14 cellular contexts compared by ENCODE assay signal in genomic region chr6:111503194-111503593, GRCh38. TPM values are rescaled to one million over a fixed set of nuclear protein-coding genes. Genes with fewer than 3 reads are reported as not detected.
DNase-seq lines count a peak whose midpoint lies in the region; ATAC-seq and TF ChIP-seq lines count a peak whose summit lies in the region.
"Had no signal": no experiment of that assay in that cellular context is flagged by ENCODE, and none has a peak within 500 bp of the region (broad histone marks: within the 10 kb centered on the region; RNA-seq: fewer than 3 reads in every experiment).

No MANE protein-coding gene starts in this region.

- H4K5ac ChIP-seq in H9 (ENCODE audit: insufficient read length, low read depth, low read length) = no peak overlapping the region

- no peaks in the 10 kb centered on the region for H3K36me3 ChIP-seq in suprapubic skin
- H3K36me3 ChIP-seq: pancreas, thoracic aorta had no signal

- WGBS in H9 (ENCODE audit: extremely low coverage, insufficient read length, low lambda C conversion rate) = no CpG with 5 or more reads among the region's 1 CpG
- WGBS in suprapubic skin = 76% methylated on average over 1 of the region's 1 CpG

- no peak overlapping the region for H3K4me3 Mint-ChIP-seq in H9
- H3K4me3 Mint-ChIP-seq in WTC11 = no peak overlapping the region
- H3K4me3 Mint-ChIP-seq: memory B cell had no signal

- no peaks in the 10 kb centered on the region for H3K23me2 ChIP-seq in H9 (ENCODE audit: insufficient read length, low read depth, low read length, poor library complexity, severe bottlenecking)

- no peak overlapping the region for H2BK12ac ChIP-seq in H9 (ENCODE audit: insufficient read length, low read depth, low read length)

- H2BK20ac ChIP-seq in H9 (ENCODE audit: low read depth, low read length, poor library complexity, severe bottlenecking) = no peak overlapping the region

- H3K27me3 Mint-ChIP-seq in H9 (ENCODE audit: low read depth) (no peaks in the 10 kb centered on the region), WTC11 (ENCODE audit: low read depth) (no peaks in the 10 kb centered on the region)
- H3K27me3 Mint-ChIP-seq: memory B cell had no signal

- H4K8ac ChIP-seq in H9 (replicated peaks; ENCODE audit: insufficient read length, low read depth, low read length) = no peak overlapping the region

- no peak overlapping the region for H2AK5ac ChIP-seq in H9 (ENCODE audit: insufficient read length, low read length)

- H3K9me3 Mint-ChIP-seq in H9 (peaks cover 3 to 4% of the 10 kb centered on the region in 2 experiments; a peak in 4 of 5 replicates), WTC11 (peaks cover 19% of the 10 kb centered on the region)
- H3K9me3 Mint-ChIP-seq: memory B cell had no signal

- no peak overlapping the region for H3K4ac ChIP-seq in H9 (ENCODE audit: low read depth, low read length)

- CTCF ChIA-PET in AG04449 (lab: Yijun Ruan, JAX) = interaction anchor here (1.4 to 2.1 kb wide), 2 partner anchors 8 to 25 kb away, joined by 4 read pairs; no protein-coding TSS in a partner anchor
- CTCF ChIA-PET in WTC11 (lab: Charles Lee) = interaction anchor here (0.5 to 0.7 kb wide), 2 partner anchors 123 to 276 kb away, joined by 3 read pairs; no protein-coding TSS in a partner anchor

- POLR2A ChIA-PET in AG04449 (lab: Yijun Ruan, JAX) (no interaction called here), WTC11 (lab: Charles Lee) (no interaction called here)

- no peak overlapping the region for H3K9ac ChIP-seq in H9 (ENCODE audit: extremely low read depth, insufficient read length, low read length)

- H3K79me1 ChIP-seq in H9 (ENCODE audit: insufficient read depth, low read depth, low read length, poor library complexity, severe bottlenecking) = no peaks in the 10 kb centered on the region

- H3K4me2 ChIP-seq in H9 (ENCODE audit: insufficient read depth, insufficient read length, low read length) = no peak overlapping the region

- H3K36me3 Mint-ChIP-seq in H9 (ENCODE audit: insufficient read depth in 1 of 3, low read depth in 3 of 3) = peaks cover 9 to 13% (median 12%) of the 10 kb centered on the region in 3 experiments
- peaks cover 19% of the 10 kb centered on the region for H3K36me3 Mint-ChIP-seq in WTC11

- no peak overlapping the region for H2BK5ac ChIP-seq in H9 (ENCODE audit: insufficient read length, low read length)

- ATAC-seq in WTC11 (peak; percentile 80), HG02938 (IDR thresholded peaks at IDR 0.05; ENCODE audit: unreplicated experiment) (no peak), HG02678 (IDR thresholded peaks at IDR 0.05; ENCODE audit: unreplicated experiment) (no peak)

- no peak overlapping the region for H3K23ac ChIP-seq in H9 (ENCODE audit: insufficient read length, low read depth, low read length)

- no peak overlapping the region for H2BK120ac ChIP-seq in H9 (ENCODE audit: low read depth, low read length, poor library complexity, severe bottlenecking)

- H3K27ac Mint-ChIP-seq in H9 = peak overlapping the region in 2 of 3 experiments; percentile 4 to 20; a peak in 1 of 7 replicates
- H3K27ac Mint-ChIP-seq in WTC11 = no peak overlapping the region
- H3K27ac Mint-ChIP-seq: memory B cell had no signal

- no peak overlapping the region for H3K27ac ChIP-seq in H9 (ENCODE audit: insufficient read length, low read depth, low read length)
- H3K27ac ChIP-seq in suprapubic skin = no peak overlapping the region
- H3K27ac ChIP-seq: pancreas, thoracic aorta had no signal

- no peak overlapping the region for H3T11ph ChIP-seq in H9 (ENCODE audit: low read length)

- DNase-seq in AG04449 (ENCODE audit: low read depth, low spot score) = peak; percentile 44
- no peak for DNase-seq in H9
- peak; percentile 22 for DNase-seq in WTC11 (ENCODE audit: low spot score)
- peak; percentile 40 for DNase-seq in iris pigment epithelial cell (ENCODE audit: low read depth)
- no peak for DNase-seq in suprapubic skin (ENCODE audit: low spot score in 2 of 2)
- no peak for DNase-seq in DMS79 (lab: John Stamatoyannopoulos, UW)
- DNase-seq: amniotic stem cell; effector CD4-positive, alpha-beta T cell; pancreas; RPMI8226 had no signal

- H3K56ac ChIP-seq in H9 (ENCODE audit: insufficient read length, low read depth, low read length) = no peak overlapping the region

- H3K4me1 ChIP-seq in H9 (ENCODE audit: insufficient read depth, low read length) (no peaks in the 10 kb centered on the region; the same call in 1 of the 2 replicates), suprapubic skin (peaks cover 4% of the 10 kb centered on the region)

- no peaks in the 10 kb centered on the region for H3K9me3 ChIP-seq in H9 (ENCODE audit: control insufficient read depth, low read depth, low read length)
- no peaks in the 10 kb centered on the region for H3K9me3 ChIP-seq in suprapubic skin
- H3K9me3 ChIP-seq: pancreas, thoracic aorta had no signal

- H3K14ac ChIP-seq in H9 (ENCODE audit: insufficient read depth, low read length) = no peak overlapping the region

- H2BK15ac ChIP-seq in H9 (ENCODE audit: low read depth, low read length) = no peak overlapping the region

- no peak overlapping the region for H2AFZ ChIP-seq in H9 (ENCODE audit: low read length)

- TF ChIP-seq POLR2A in suprapubic skin (IDR thresholded peaks at IDR 0.05) = no peak

- H4K91ac ChIP-seq in H9 (ENCODE audit: insufficient read length, low read depth, low read length) = no peak overlapping the region

- H3K4me3 ChIP-seq in AG04449 (ENCODE audit: low read depth, low read length) = no peak overlapping the region
- no peak overlapping the region for H3K4me3 ChIP-seq in suprapubic skin
- H3K4me3 ChIP-seq: pancreas, thoracic aorta had no signal

- H3K4me1 Mint-ChIP-seq in H9 (peaks cover 43 to 46% of the 10 kb centered on the region in 2 experiments), WTC11 (peaks cover 45% of the 10 kb centered on the region)

- H3K18ac ChIP-seq in H9 (ENCODE audit: insufficient read length, low read depth, low read length) = no peak overlapping the region

- no peaks in the 10 kb centered on the region for H3K79me2 ChIP-seq in H9 (ENCODE audit: insufficient read depth, low read length)

- TF ChIP-seq CTCF in AG04449 (IDR thresholded peaks at IDR 0.05; ENCODE audit: insufficient read depth, low read length, missing control alignments) (no peak), H9 (conservative IDR thresholded peaks at IDR 0.05) (no peak), WTC11 (IDR thresholded peaks at IDR 0.05) (no peak), suprapubic skin (IDR thresholded peaks at IDR 0.05) (no peak)

- no peak for TF ChIP-seq EP300 in suprapubic skin (IDR thresholded peaks at IDR 0.05)

- no peaks in the 10 kb centered on the region for H3K27me3 ChIP-seq in H9 (ENCODE audit: insufficient read depth, low read length)
- no peaks in the 10 kb centered on the region for H3K27me3 ChIP-seq in suprapubic skin
- H3K27me3 ChIP-seq: pancreas had no signal

- H4K20me1 ChIP-seq in H9 (ENCODE audit: control insufficient read depth, insufficient read depth, insufficient read length) = no peaks in the 10 kb centered on the region

TF ChIP-seq in WTC11, 78 proteins besides CTCF, POLR2A, EP300 and RAD21:
- TF ChIP-seq HMGXB4 (CRISPR knock-in tag; IDR thresholded peaks at IDR 0.05) (no peak), MYBL2 (CRISPR knock-in tag; IDR thresholded peaks at IDR 0.05) (no peak), GTF2I (CRISPR knock-in tag; conservative IDR thresholded peaks at IDR 0.05) (no peak), TCF7 (CRISPR knock-in tag; IDR thresholded peaks at IDR 0.05; ENCODE audit: low read depth) (no peak), SMAD3 (CRISPR knock-in tag; IDR thresholded peaks at IDR 0.05; ENCODE audit: borderline replicate concordance) (no peak)

RNA-seq across cellular contexts. Expression of gene REV3L, which starts 20.2 kb away (rescaled TPM):
- 5.3 and 8.8 TPM in 2 replicates for total RNA-seq in H9 (2021)
- total RNA-seq in WTC11 (2021) = 5.0 to 5.7 TPM (median 5.2 TPM) in 3 replicates
- 10 to 100 TPM; 15.7 to 47.5 (median 21.5) TPM for total RNA-seq in suprapubic skin

Comparison
In these comparisons a context has a peak if more than half of its experiments do, and no peak if none do; other contexts are left out.
1. DNase-seq: peak in AG04449 (single experiment), WTC11 (single experiment) and iris pigment epithelial cell (single experiment); none in H9 (single experiment), suprapubic skin (0 of 2) and DMS79 (single experiment).